Comparison of ENCODE assay signal across 20 cellular contexts in genomic region chr12:45674181-45674580, GRCh38. TPM values are rescaled to one million over a fixed set of nuclear protein-coding genes. Genes with fewer than 3 reads are reported as not detected.
A peak's percentile ranks its signal among the peaks of the same experiment; 100 is the strongest.
DNase-seq lines count a peak whose midpoint lies in the region; ATAC-seq and TF ChIP-seq lines count a peak whose summit lies in the region.
"Had no signal": no experiment of that assay in that cellular context is flagged by ENCODE, and none has a peak within 500 bp of the region (broad histone marks: within the 10 kb centered on the region; RNA-seq: fewer than 3 reads in every experiment).

No MANE protein-coding gene starts in this region.

- no peak overlapping the region for H3K4me2 ChIP-seq in SK-N-SH

- no peaks in the 10 kb centered on the region for H3K4me1 ChIP-seq in SK-N-SH (ENCODE audit: control insufficient read depth in 1 of 2, insufficient read depth in 2 of 2, low read depth in 1 of 2, low read length in 1 of 2)
- H3K4me1 ChIP-seq in uterus: no peaks in the 10 kb centered on the region

- H3K9me2 ChIP-seq in SK-N-SH: no peaks in the 10 kb centered on the region

- no peaks in the 10 kb centered on the region for H3K79me2 ChIP-seq in SK-N-SH (ENCODE audit: insufficient read depth)

- H3K27me3 ChIP-seq in SK-N-SH (ENCODE audit: insufficient read depth) (no peaks in the 10 kb centered on the region), uterus (no peaks in the 10 kb centered on the region)
- H3K27me3 ChIP-seq: ovary, upper lobe of left lung had no signal

- peak overlapping the region; percentile 42; the same call in 1 of the 2 replicates for H2AFZ ChIP-seq in SK-N-SH (ENCODE audit: low read depth)

- POLR2A ChIA-PET in SK-N-SH (lab: Yijun Ruan, JAX): interaction anchor here (0.6 kb wide), 1 partner anchor 29 kb away, joined by 3 read pairs; no protein-coding TSS in a partner anchor

- H3K27ac ChIP-seq in SK-N-SH (ENCODE audit: low read depth in 2 of 2, low read length in 1 of 2) (no peak overlapping the region; a peak in 1 of 4 replicates), uterus (peak overlapping the region; percentile 10 to 56)
- H3K27ac ChIP-seq: ovary, SK-N-MC had no signal

- no peak for ATAC-seq in GM18505 (IDR thresholded peaks at IDR 0.05; ENCODE audit: unreplicated experiment)
- ATAC-seq in GM21786 (IDR thresholded peaks at IDR 0.05; ENCODE audit: unreplicated experiment): no peak

- no peaks in the 10 kb centered on the region for H3K36me3 ChIP-seq in SK-N-SH (replicated peaks in 1 of 2; ENCODE audit: control insufficient read depth in 1 of 2, insufficient read depth in 2 of 2, low read length in 1 of 2)
- H3K36me3 ChIP-seq in uterus: no peaks in the 10 kb centered on the region
- H3K36me3 ChIP-seq: ovary, upper lobe of left lung had no signal

- intact Hi-C loops in uterus (cut with DNase I; ENCODE audit: low total_unique reads): no loop called here

- CTCF ChIA-PET in SK-N-SH (lab: Yijun Ruan, JAX): interaction anchor here (1.4 kb wide), 1 partner anchor 43 kb away, joined by 4 read pairs; no protein-coding TSS in a partner anchor

- no peak for TF ChIP-seq POLR2A in uterus (IDR thresholded peaks at IDR 0.05)
- no peak for TF ChIP-seq POLR2A in GM18505 (IDR thresholded peaks at IDR 0.05; ENCODE audit: borderline replicate concordance, extremely low read depth, insufficient read depth, insufficient read length)

- H3K9ac ChIP-seq in SK-N-SH: no peak overlapping the region

- H3K4me3 ChIP-seq in SK-N-SH (ENCODE audit: low read depth in 2 of 2, low read length in 1 of 2) (no peak overlapping the region), fibroblast of villous mesenchyme (ENCODE audit: low read depth, low read length) (no peak overlapping the region), uterus (no peak overlapping the region)
- H3K4me3 ChIP-seq: ovary, SK-N-MC, upper lobe of left lung had no signal

- H3K9me3 ChIP-seq in SK-N-SH (no peaks in the 10 kb centered on the region), uterus (no peaks in the 10 kb centered on the region)
- H3K9me3 ChIP-seq: ovary, upper lobe of left lung had no signal

- no peak for TF ChIP-seq CTCF in SK-N-SH (IDR thresholded peaks at IDR 0.05)
- no peak for TF ChIP-seq CTCF in fibroblast of villous mesenchyme (IDR thresholded peaks at IDR 0.05; ENCODE audit: insufficient read depth, low read depth, low read length)
- no peak for TF ChIP-seq CTCF in uterus (IDR thresholded peaks at IDR 0.05)

- TF ChIP-seq EP300 in SK-N-SH (IDR thresholded peaks at IDR 0.05; ENCODE audit: borderline replicate concordance in 1 of 2, low read depth in 1 of 2, low read length in 1 of 2): no peak

- no peaks in the 10 kb centered on the region for H4K20me1 ChIP-seq in SK-N-SH (ENCODE audit: insufficient read depth)

- peaks cover 7% of the 10 kb centered on the region for H3F3A ChIP-seq in SK-N-SH (replicated peaks; ENCODE audit: insufficient read depth)

- TF ChIP-seq RAD21 in SK-N-SH (IDR thresholded peaks at IDR 0.05; ENCODE audit: low read length): no peak

- DNase-seq in HCEC 1CT (peak; percentile 17), SK-N-SH (no peak), fibroblast of villous mesenchyme (ENCODE audit: low read depth) (peak; percentile 19), uterus (no peak), NCI-H146 treated with DMSO at 0.1 percent for 48 hours (lab: John Stamatoyannopoulos, UW; ENCODE audit: unreplicated experiment) (no peak)
- DNase-seq: activated CD4-positive, alpha-beta T cell treated with anti-CD3 and anti-CD28 coated beads for 4 hours; activated effector memory CD4-positive, alpha-beta T cell treated with anti-CD3 and anti-CD28 coated beads, Interleukin-2, amount 50 U/mL, for 16 hours; activated naive CD8-positive, alpha-beta T cell treated with anti-CD3 and anti-CD28 coated beads for 36 hours; activated T-cell treated with anti-CD3 and anti-CD28 coated beads, Interleukin-2, amount 50 U/mL, for 1 hour; glutamatergic neuron; H9; NCI-H2081 treated with DMSO at 0.1 percent for 48 hours; NCI-H82; RPMI8226; stimulated activated CD4-positive, alpha-beta T cell treated with anti-CD3 and anti-CD28 coated beads, Interleukin-4, amount 100 ng/mL, for 1 hour had no signal

TF ChIP-seq in SK-N-SH, 30 proteins besides CTCF, POLR2A, EP300 and RAD21:
- no peak for TF ChIP-seq ZBTB33 (IDR thresholded peaks at IDR 0.05; ENCODE audit: borderline replicate concordance, low read depth)
- TF ChIP-seq MAX (IDR thresholded peaks at IDR 0.05; ENCODE audit: low read depth): no peak
- TF ChIP-seq NRF1 (IDR thresholded peaks at IDR 0.05; ENCODE audit: low read depth, low read length): no peak

RNA-seq across cellular contexts. Expression of gene ARID2, which starts 55.3 kb away (rescaled TPM):
- 5.9 and 8.0 TPM in 2 replicates for polyA plus RNA-seq in SK-N-SH (2012; rRNA removed)
- polyA plus RNA-seq in SK-N-SH (2012; cell fraction: cytosol; rRNA removed): 5.7 and 6.6 TPM in 2 replicates
- polyA plus RNA-seq in SK-N-SH (2012; cell fraction: nucleus; rRNA removed): 6.1 and 15.6 TPM in 2 replicates
- total RNA-seq in fibroblast of villous mesenchyme (19.3 and 25.0 TPM in 2 replicates), uterus (100 to 1,000 TPM in 1 of 4 donors, 10 to 100 TPM in 3; 24.3 to 112 (median 56.8) TPM)

Comparison
In these comparisons a context has a peak if more than half of its experiments do, and no peak if none do; other contexts are left out.
1. DNase-seq: peak in HCEC 1CT (single experiment) and fibroblast of villous mesenchyme (single experiment); none in SK-N-SH (single experiment), uterus (0 of 2) and NCI-H146 treated with DMSO at 0.1 percent for 48 hours (single experiment).
2. H3K27ac ChIP-seq: peak in uterus (2 of 2); none in SK-N-SH (0 of 2).